Comparison of ENCODE assay signal across 8 cellular contexts in genomic region chr19:48637948-48638830, GRCh38. TPM values are rescaled to one million over a fixed set of nuclear protein-coding genes. Genes with fewer than 3 reads are reported as not detected.
DNase-seq lines count a peak whose midpoint lies in the region; ATAC-seq and TF ChIP-seq lines count a peak whose summit lies in the region.

No MANE protein-coding gene starts in this region.

- H3K9me3 ChIP-seq in SK-N-MC (ENCODE audit: low read depth, low read length): no peaks in the 10 kb centered on the region
- H3K9me3 ChIP-seq in upper lobe of right lung: no peaks in the 10 kb centered on the region

- DNase-seq in EL (peak; percentile 93), HCEC 1CT (peak; percentile 93), MV-4-11 (lab: John Stamatoyannopoulos, UW) (peak; percentile 96), SK-N-MC (ENCODE audit: low read depth, low spot score) (peak; percentile 92), glutamatergic neuron (peak; percentile 73), osteocyte (ENCODE audit: extremely low spot score, unreplicated experiment) (peak; percentile 95), upper lobe of right lung (peak; percentile 89)

- peaks cover 24% of the 10 kb centered on the region for H3K4me1 ChIP-seq in upper lobe of right lung

- H3K36me3 Mint-ChIP-seq in activated naive CD8-positive, alpha-beta T cell: no peaks in the 10 kb centered on the region
- peaks cover 4% of the 10 kb centered on the region for H3K36me3 Mint-ChIP-seq in glutamatergic neuron (ENCODE audit: unreplicated experiment)
- no peaks in the 10 kb centered on the region for H3K36me3 Mint-ChIP-seq in osteocyte (ENCODE audit: unreplicated experiment)

- ATAC-seq in upper lobe of right lung: peak; percentile 56

- peak overlapping the region; percentile 88 for H3K4me3 ChIP-seq in SK-N-MC
- H3K4me3 ChIP-seq in upper lobe of right lung: peak overlapping the region; percentile 80

- H3K4me3 Mint-ChIP-seq in activated naive CD8-positive, alpha-beta T cell: peak overlapping the region; percentile 97
- H3K4me3 Mint-ChIP-seq in glutamatergic neuron (ENCODE audit: unreplicated experiment) (peak overlapping the region; percentile 86), osteocyte (ENCODE audit: unreplicated experiment) (peak overlapping the region; percentile 96)

- H3K9ac ChIP-seq in SK-N-MC (ENCODE audit: insufficient read length): peak overlapping the region; percentile 92

- peak overlapping the region; percentile 99 for H3K27ac ChIP-seq in SK-N-MC
- H3K27ac ChIP-seq in upper lobe of right lung: peak overlapping the region; percentile 93

- peak overlapping the region; percentile 99 for H3K27ac Mint-ChIP-seq in activated naive CD8-positive, alpha-beta T cell
- H3K27ac Mint-ChIP-seq in glutamatergic neuron (ENCODE audit: unreplicated experiment) (peak overlapping the region; percentile 90), osteocyte (ENCODE audit: unreplicated experiment) (peak overlapping the region; percentile 100)

- no peaks in the 10 kb centered on the region for H3K36me3 ChIP-seq in SK-N-MC (ENCODE audit: insufficient read depth, low read length)
- peaks cover 2% of the 10 kb centered on the region for H3K36me3 ChIP-seq in upper lobe of right lung

- intact Hi-C loops in upper lobe of right lung (cut with DNase I): no loop called here

- H3K9me3 Mint-ChIP-seq in activated naive CD8-positive, alpha-beta T cell (ENCODE audit: low read depth): no peaks in the 10 kb centered on the region
- H3K9me3 Mint-ChIP-seq in glutamatergic neuron (ENCODE audit: unreplicated experiment) (peaks cover 7% of the 10 kb centered on the region), osteocyte (ENCODE audit: unreplicated experiment) (no peaks in the 10 kb centered on the region)

- no peaks in the 10 kb centered on the region for H3K27me3 ChIP-seq in upper lobe of right lung

- H3K27me3 Mint-ChIP-seq in activated naive CD8-positive, alpha-beta T cell: no peaks in the 10 kb centered on the region
- H3K27me3 Mint-ChIP-seq in glutamatergic neuron (ENCODE audit: unreplicated experiment): peaks cover 22% of the 10 kb centered on the region
- peaks cover 6% of the 10 kb centered on the region for H3K27me3 Mint-ChIP-seq in osteocyte (ENCODE audit: unreplicated experiment)

- H3K4me1 Mint-ChIP-seq in activated naive CD8-positive, alpha-beta T cell (ENCODE audit: low read depth): peaks cover 47% of the 10 kb centered on the region
- H3K4me1 Mint-ChIP-seq in glutamatergic neuron (ENCODE audit: low read depth, unreplicated experiment): peaks cover 13% of the 10 kb centered on the region
- H3K4me1 Mint-ChIP-seq in osteocyte (ENCODE audit: unreplicated experiment): peaks cover 45% of the 10 kb centered on the region

- TF ChIP-seq CTCF in glutamatergic neuron (IDR thresholded peaks at IDR 0.05; ENCODE audit: partially characterized antibody, unreplicated experiment): no peak
- TF ChIP-seq CTCF in osteocyte (IDR thresholded peaks at IDR 0.05): peak; percentile 34
- TF ChIP-seq CTCF in upper lobe of right lung (IDR thresholded peaks at IDR 0.05): no peak

RNA-seq across cellular contexts. Expression of gene DBP, which starts 1.0 kb away (rescaled TPM):
- total RNA-seq in glutamatergic neuron (ENCODE audit: unreplicated experiment) (2.9 TPM), osteocyte (18.5 and 20.3 TPM in 2 replicates), upper lobe of right lung (17.7 TPM)

RNA-seq across cellular contexts. Expression of gene CA11, which starts 7.8 kb away (rescaled TPM):
- total RNA-seq in glutamatergic neuron (ENCODE audit: unreplicated experiment) (7.8 TPM), osteocyte (34.2 and 40.7 TPM in 2 replicates), upper lobe of right lung (9.5 TPM)

RNA-seq across cellular contexts. Expression of gene SPHK2, which starts 18.9 kb away (rescaled TPM):
- total RNA-seq in glutamatergic neuron (ENCODE audit: unreplicated experiment) (146 TPM), osteocyte (34.4 and 34.7 TPM in 2 replicates), upper lobe of right lung (23.3 TPM)

RNA-seq across cellular contexts. Expression of gene RPL18, which starts 19.2 kb away (rescaled TPM):
- 1,011 TPM for total RNA-seq in glutamatergic neuron (ENCODE audit: unreplicated experiment)
- 1,287 and 1,310 TPM in 2 replicates for total RNA-seq in osteocyte
- total RNA-seq in upper lobe of right lung: 1,025 TPM

RNA-seq across cellular contexts. Expression of gene FAM83E, which starts 23.3 kb away (rescaled TPM):
- total RNA-seq in glutamatergic neuron (ENCODE audit: unreplicated experiment) (1.5 TPM), osteocyte (1.1 and 1.3 TPM in 2 replicates), upper lobe of right lung (31.1 TPM)

Comparison
In these comparisons a context has a peak if more than half of its experiments do, and no peak if none do; other contexts are left out.
1. Peak in every context shown above with its lines: DNase-seq, ATAC-seq, H3K4me3 ChIP-seq and H3K27ac ChIP-seq.